13 cellular contexts compared by ENCODE assay signal in the genomic region with DNA sequence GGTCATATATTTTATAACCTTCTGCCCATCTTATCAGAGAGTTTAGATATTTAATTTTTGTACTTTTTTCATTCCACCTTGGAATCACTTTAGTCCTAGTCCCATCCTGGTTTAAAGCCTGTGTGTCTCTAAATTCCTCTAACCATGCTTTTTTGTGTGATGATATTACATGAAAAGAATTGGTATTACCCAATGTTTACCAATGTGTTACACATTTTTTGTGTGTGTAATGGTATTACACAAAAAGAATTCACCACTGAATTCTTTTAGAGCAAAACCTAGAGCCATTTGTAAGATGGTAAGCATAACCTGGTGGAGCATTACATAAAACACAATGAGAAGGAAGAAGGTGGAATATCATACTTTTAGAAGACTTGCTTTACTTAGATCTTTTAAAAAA.
"Had no signal": no experiment of that assay in that cellular context is flagged by ENCODE, and none has a peak within 500 bp of the region (broad histone marks: within the 10 kb centered on the region; RNA-seq: fewer than 3 reads in every experiment).

No MANE protein-coding gene starts in this region.

- H3K4me3 ChIP-seq: psoas muscle, sigmoid colon, upper lobe of right lung had no signal

- ATAC-seq: psoas muscle; stimulated activated naive CD8-positive, alpha-beta T cell treated with anti-CD3 and anti-CD28 coated beads, Interleukin-15, amount 100 ng/mL, for 72 hours; T-cell; upper lobe of right lung had no signal

- H3K27ac ChIP-seq: psoas muscle, sigmoid colon, upper lobe of right lung had no signal

- H3K27me3 ChIP-seq: sigmoid colon, upper lobe of right lung had no signal

- H3K36me3 ChIP-seq: sigmoid colon, upper lobe of right lung had no signal

- DNase-seq: activated CD4-positive, alpha-beta T cell treated with anti-CD3 and anti-CD28 coated beads, Interleukin-2, amount 50 U/mL, for 1 hour; activated naive CD8-positive, alpha-beta T cell treated with anti-CD3 and anti-CD28 coated beads, Interleukin-2, amount 10 ng/mL, durations not matched to agents 7 days and 5 days; aorta; cerebellar nuclear complex; dermis blood vessel endothelial cell; foreskin melanocyte; psoas muscle; sigmoid colon; stimulated activated CD4-positive, alpha-beta T cell treated with anti-CD3 and anti-CD28 coated beads, Interleukin-1b, Interleukin-23, amount 100 ng/mL, for 48 hours; stimulated activated naive CD8-positive, alpha-beta T cell treated with anti-CD3 and anti-CD28 coated beads, Interleukin-15, amount 100 ng/mL, for 72 hours; T-cell; T-helper 9 cell; upper lobe of right lung had no signal

- H3K4me1 ChIP-seq: psoas muscle, sigmoid colon, upper lobe of right lung had no signal

- H3K9me3 ChIP-seq: psoas muscle, sigmoid colon, upper lobe of right lung had no signal
